Comparison of ENCODE assay signal across 8 cellular contexts in the genomic region with DNA sequence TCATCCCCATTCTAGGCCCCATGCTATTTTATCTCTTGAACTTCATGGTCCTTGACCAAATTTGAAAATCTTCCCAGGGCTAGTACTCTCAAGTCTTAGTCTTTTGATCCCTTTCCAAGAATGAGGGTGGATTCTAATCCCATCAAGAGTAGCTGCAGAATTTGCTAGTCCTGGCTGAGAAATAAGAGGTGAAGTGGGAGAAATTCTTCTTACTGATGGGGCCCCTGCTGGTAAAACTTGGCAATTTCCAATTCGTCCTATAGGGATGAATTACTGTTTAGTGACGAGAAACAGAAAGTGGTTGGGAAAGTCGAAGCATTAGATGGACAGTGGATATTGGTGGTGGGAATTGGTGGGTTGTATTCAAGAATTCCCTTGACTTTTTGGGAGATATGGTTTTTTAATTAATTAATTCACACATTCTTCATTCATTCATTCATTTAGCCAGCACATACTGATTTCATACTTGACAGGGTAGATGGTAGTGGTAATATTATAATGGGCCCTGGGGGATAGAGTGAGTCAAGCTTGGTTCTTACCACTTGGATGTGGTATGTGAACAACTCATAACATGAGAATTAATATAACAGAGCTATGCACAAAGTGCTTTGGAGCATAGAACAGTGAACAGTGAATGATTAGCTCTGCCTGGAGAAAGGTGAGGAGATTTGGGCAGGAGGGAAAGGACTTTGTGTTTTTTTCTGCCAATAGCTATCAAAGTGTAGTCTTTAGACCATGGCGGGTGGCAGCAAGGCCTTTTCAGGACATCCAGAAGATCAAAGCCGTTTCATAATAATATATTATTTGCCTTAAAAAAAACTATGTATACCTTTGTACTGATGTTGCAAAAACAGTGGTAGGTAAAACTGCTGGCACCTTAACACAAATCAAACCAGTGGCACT.
DNase-seq lines count a peak whose midpoint lies in the region; ATAC-seq, FAIRE-seq and TF ChIP-seq lines count a peak whose summit lies in the region.

No MANE protein-coding gene starts in this region.

- peaks cover 0 to 7% of the 10 kb centered on the region in 2 donors for H3K4me1 ChIP-seq in ascending aorta

- intact Hi-C loops in ascending aorta (cut with DNase I): no loop called here

- TF ChIP-seq CTCF in ascending aorta (IDR thresholded peaks at IDR 0.05): no peak

- no peaks in the 10 kb centered on the region for H3K9me3 ChIP-seq in ascending aorta

- peak; percentile 28 for FAIRE-seq in GM19239 (lab: Jason Lieb, UNC)

- no peaks in the 10 kb centered on the region for H3K36me3 ChIP-seq in ascending aorta

- ATAC-seq in GM21529 (IDR thresholded peaks at IDR 0.05; ENCODE audit: unreplicated experiment): no peak

- H3K27me3 ChIP-seq in ascending aorta: no peaks in the 10 kb centered on the region

- no peak overlapping the region for H3K4me3 ChIP-seq in ascending aorta

- peak; percentile 18 for DNase-seq in AG08396 (ENCODE audit: low spot score)
- DNase-seq in GM19239 (ENCODE audit: insufficient read length, low spot score): no peak
- peak; percentile 49 for DNase-seq in OCI-M1 (lab: John Stamatoyannopoulos, UW)
- DNase-seq in iPS-NIHi11 (ENCODE audit: low spot score): peak; percentile 35
- no peak for DNase-seq in stimulated activated CD4-positive, alpha-beta T cell treated with anti-CD3 and anti-CD28 coated beads, Interleukin-2, amount 100 ng/mL, for 24 hours
- no peak for DNase-seq in SIG-M5 treated with dmso at 0.1 percent for 504 hours (lab: John Stamatoyannopoulos, UW; ENCODE audit: unreplicated experiment)
- DNase-seq in ascending aorta (ENCODE audit: low spot score in 2 of 2): no peak

- no peak overlapping the region for H3K27ac ChIP-seq in ascending aorta

Comparison
In these comparisons a context has a peak if more than half of its experiments do, and no peak if none do; other contexts are left out.
1. DNase-seq: peak in AG08396 (single experiment), OCI-M1 (single experiment) and iPS-NIHi11 (single experiment); none in GM19239 (single experiment), stimulated activated CD4-positive, alpha-beta T cell treated with anti-CD3 and anti-CD28 coated beads, Interleukin-2, amount 100 ng/mL, for 24 hours (0 of 2), SIG-M5 treated with dmso at 0.1 percent for 504 hours (single experiment) and ascending aorta (0 of 2).